In the genomic region with DNA sequence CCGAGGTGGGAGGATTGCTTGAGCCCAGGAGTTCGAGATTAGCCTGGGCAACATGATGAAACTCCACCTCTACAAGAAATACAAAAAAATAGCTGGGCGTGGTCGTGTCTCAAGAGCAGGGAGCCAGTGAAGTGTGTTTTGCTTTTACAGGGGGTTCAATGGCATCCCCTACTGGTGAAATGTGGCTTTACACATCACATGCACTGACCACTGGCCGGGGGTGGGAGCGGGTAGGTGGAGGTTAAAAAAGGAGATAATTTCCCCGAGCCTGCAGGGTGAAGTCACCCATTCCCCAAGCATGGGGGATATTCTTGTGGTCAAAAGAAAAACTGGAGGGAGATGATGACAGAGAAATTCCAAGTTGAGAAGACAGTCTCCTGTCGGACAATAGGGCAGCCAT, we compare ENCODE assay signal across 1 cellular context.
TF ChIP-seq lines count a peak whose summit lies in the region.

No MANE protein-coding gene starts in this region.

TF ChIP-seq in GM23338, 12 proteins besides CTCF, POLR2A, EP300 and RAD21 (continued from another document):
- TF ChIP-seq, protein P1, sequence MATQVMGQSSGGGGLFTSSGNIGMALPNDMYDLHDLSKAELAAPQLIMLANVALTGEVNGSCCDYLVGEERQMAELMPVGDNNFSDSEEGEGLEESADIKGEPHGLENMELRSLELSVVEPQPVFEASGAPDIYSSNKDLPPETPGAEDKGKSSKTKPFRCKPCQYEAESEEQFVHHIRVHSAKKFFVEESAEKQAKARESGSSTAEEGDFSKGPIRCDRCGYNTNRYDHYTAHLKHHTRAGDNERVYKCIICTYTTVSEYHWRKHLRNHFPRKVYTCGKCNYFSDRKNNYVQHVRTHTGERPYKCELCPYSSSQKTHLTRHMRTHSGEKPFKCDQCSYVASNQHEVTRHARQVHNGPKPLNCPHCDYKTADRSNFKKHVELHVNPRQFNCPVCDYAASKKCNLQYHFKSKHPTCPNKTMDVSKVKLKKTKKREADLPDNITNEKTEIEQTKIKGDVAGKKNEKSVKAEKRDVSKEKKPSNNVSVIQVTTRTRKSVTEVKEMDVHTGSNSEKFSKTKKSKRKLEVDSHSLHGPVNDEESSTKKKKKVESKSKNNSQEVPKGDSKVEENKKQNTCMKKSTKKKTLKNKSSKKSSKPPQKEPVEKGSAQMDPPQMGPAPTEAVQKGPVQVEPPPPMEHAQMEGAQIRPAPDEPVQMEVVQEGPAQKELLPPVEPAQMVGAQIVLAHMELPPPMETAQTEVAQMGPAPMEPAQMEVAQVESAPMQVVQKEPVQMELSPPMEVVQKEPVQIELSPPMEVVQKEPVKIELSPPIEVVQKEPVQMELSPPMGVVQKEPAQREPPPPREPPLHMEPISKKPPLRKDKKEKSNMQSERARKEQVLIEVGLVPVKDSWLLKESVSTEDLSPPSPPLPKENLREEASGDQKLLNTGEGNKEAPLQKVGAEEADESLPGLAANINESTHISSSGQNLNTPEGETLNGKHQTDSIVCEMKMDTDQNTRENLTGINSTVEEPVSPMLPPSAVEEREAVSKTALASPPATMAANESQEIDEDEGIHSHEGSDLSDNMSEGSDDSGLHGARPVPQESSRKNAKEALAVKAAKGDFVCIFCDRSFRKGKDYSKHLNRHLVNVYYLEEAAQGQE (IDR thresholded peaks at IDR 0.05; ENCODE audit: unreplicated experiment) = no peak
- TF ChIP-seq ZNF331 (CRISPR knock-in tag; IDR thresholded peaks at IDR 0.05; ENCODE audit: low read depth) (no peak), STAT1 (IDR thresholded peaks at IDR 0.05; ENCODE audit: unreplicated experiment) (no peak), POLR2AphosphoS5 (IDR thresholded peaks at IDR 0.05; ENCODE audit: low read depth) (no peak), EZH2phosphoT487 (IDR thresholded peaks at IDR 0.05; ENCODE audit: unreplicated experiment) (no peak), EZH2 (IDR thresholded peaks at IDR 0.05; ENCODE audit: low read depth, unreplicated experiment) (no peak), JUNB (IDR thresholded peaks at IDR 0.05; ENCODE audit: unreplicated experiment) (no peak)
